ENCODE assay signal across 1 cellular context in genomic region chr10:132891994-132892393, GRCh38.
TF ChIP-seq lines count a peak whose summit lies in the region.

No MANE protein-coding gene starts in this region.

TF ChIP-seq in GM23338, 12 proteins besides CTCF, POLR2A, EP300 and RAD21 (continued from another document):
- TF ChIP-seq, protein P1, sequence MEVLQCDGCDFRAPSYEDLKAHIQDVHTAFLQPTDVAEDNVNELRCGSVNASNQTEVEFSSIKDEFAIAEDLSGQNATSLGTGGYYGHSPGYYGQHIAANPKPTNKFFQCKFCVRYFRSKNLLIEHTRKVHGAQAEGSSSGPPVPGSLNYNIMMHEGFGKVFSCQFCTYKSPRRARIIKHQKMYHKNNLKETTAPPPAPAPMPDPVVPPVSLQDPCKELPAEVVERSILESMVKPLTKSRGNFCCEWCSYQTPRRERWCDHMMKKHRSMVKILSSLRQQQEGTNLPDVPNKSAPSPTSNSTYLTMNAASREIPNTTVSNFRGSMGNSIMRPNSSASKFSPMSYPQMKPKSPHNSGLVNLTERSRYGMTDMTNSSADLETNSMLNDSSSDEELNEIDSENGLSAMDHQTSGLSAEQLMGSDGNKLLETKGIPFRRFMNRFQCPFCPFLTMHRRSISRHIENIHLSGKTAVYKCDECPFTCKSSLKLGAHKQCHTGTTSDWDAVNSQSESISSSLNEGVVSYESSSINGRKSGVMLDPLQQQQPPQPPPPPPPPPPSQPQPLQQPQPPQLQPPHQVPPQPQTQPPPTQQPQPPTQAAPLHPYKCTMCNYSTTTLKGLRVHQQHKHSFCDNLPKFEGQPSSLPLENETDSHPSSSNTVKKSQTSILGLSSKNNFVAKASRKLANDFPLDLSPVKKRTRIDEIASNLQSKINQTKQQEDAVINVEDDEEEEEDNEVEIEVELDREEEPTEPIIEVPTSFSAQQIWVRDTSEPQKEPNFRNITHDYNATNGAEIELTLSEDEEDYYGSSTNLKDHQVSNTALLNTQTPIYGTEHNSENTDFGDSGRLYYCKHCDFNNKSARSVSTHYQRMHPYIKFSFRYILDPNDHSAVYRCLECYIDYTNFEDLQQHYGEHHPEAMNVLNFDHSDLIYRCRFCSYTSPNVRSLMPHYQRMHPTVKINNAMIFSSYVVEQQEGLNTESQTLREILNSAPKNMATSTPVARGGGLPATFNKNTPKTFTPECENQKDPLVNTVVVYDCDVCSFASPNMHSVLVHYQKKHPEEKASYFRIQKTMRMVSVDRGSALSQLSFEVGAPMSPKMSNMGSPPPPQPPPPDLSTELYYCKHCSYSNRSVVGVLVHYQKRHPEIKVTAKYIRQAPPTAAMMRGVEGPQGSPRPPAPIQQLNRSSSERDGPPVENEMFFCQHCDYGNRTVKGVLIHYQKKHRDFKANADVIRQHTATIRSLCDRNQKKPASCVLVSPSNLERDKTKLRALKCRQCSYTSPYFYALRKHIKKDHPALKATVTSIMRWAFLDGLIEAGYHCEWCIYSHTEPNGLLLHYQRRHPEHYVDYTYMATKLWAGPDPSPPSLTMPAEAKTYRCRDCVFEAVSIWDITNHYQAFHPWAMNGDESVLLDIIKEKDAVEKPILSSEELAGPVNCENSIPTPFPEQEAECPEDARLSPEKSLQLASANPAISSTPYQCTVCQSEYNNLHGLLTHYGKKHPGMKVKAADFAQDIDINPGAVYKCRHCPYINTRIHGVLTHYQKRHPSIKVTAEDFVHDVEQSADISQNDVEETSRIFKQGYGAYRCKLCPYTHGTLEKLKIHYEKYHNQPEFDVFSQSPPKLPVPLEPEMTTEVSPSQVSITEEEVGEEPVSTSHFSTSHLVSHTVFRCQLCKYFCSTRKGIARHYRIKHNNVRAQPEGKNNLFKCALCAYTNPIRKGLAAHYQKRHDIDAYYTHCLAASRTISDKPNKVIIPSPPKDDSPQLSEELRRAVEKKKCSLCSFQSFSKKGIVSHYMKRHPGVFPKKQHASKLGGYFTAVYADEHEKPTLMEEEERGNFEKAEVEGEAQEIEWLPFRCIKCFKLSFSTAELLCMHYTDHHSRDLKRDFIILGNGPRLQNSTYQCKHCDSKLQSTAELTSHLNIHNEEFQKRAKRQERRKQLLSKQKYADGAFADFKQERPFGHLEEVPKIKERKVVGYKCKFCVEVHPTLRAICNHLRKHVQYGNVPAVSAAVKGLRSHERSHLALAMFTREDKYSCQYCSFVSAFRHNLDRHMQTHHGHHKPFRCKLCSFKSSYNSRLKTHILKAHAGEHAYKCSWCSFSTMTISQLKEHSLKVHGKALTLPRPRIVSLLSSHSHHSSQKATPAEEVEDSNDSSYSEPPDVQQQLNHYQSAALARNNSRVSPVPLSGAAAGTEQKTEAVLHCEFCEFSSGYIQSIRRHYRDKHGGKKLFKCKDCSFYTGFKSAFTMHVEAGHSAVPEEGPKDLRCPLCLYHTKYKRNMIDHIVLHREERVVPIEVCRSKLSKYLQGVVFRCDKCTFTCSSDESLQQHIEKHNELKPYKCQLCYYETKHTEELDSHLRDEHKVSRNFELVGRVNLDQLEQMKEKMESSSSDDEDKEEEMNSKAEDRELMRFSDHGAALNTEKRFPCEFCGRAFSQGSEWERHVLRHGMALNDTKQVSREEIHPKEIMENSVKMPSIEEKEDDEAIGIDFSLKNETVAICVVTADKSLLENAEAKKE (CRISPR knock-in tag; IDR thresholded peaks at IDR 0.05), result no peak
TF ChIP-seq in GM23338: peak in this region for 0.
